ENCODE assay signal across 12 cellular contexts in genomic region chr17:75909812-75910274, GRCh38. TPM values are rescaled to one million over a fixed set of nuclear protein-coding genes. Genes with fewer than 3 reads are reported as not detected.
DNase-seq lines count a peak whose midpoint lies in the region; ATAC-seq and TF ChIP-seq lines count a peak whose summit lies in the region.
"Had no signal": no experiment of that assay in that cellular context is flagged by ENCODE, and none has a peak within 500 bp of the region (broad histone marks: within the 10 kb centered on the region; RNA-seq: fewer than 3 reads in every experiment).

No MANE protein-coding gene starts in this region.

- no peaks in the 10 kb centered on the region for H3K9me3 ChIP-seq in DND-41 (ENCODE audit: insufficient read depth, low read length, severe bottlenecking)
- no peaks in the 10 kb centered on the region for H3K9me3 ChIP-seq in lower lobe of right lung
- no peaks in the 10 kb centered on the region for H3K9me3 ChIP-seq in effector memory CD4-positive, alpha-beta T cell (ENCODE audit: control insufficient read depth, low read length)

- H3K27ac ChIP-seq in DND-41 (ENCODE audit: low read length) (no peak overlapping the region), VCaP (peak overlapping the region; percentile 94), lower lobe of right lung (peak overlapping the region; percentile 64)
- H3K27ac ChIP-seq in effector memory CD4-positive, alpha-beta T cell (ENCODE audit: insufficient read depth, low read length, poor library complexity, severe bottlenecking): no peak overlapping the region
- H3K27ac ChIP-seq: brain microvascular endothelial cell had no signal

- H3K4me3 ChIP-seq in DND-41 (ENCODE audit: low read depth in 1 of 2, low read length in 2 of 2): no peak overlapping the region
- H3K4me3 ChIP-seq in lower lobe of right lung: no peak overlapping the region
- no peak overlapping the region for H3K4me3 ChIP-seq in effector memory CD4-positive, alpha-beta T cell (ENCODE audit: insufficient read depth, low read depth, low read length, poor library complexity, severe bottlenecking)

- H3K4me2 ChIP-seq in DND-41 (ENCODE audit: insufficient read depth, low read length): no peak overlapping the region

- H2AFZ ChIP-seq in DND-41 (ENCODE audit: low read depth, low read length): no peak overlapping the region

- H3K36me3 ChIP-seq in DND-41 (ENCODE audit: insufficient read depth, low read length) (peaks cover 15% of the 10 kb centered on the region), lower lobe of right lung (peaks cover 8% of the 10 kb centered on the region)
- H3K36me3 ChIP-seq in effector memory CD4-positive, alpha-beta T cell (ENCODE audit: control insufficient read depth, insufficient read depth, low read length): no peaks in the 10 kb centered on the region
- H3K36me3 ChIP-seq: brain microvascular endothelial cell had no signal

- intact Hi-C loops in lower lobe of right lung (cut with DNase I): loop anchor here (10.0 kb wide), 1 partner anchor 95 kb away; the partner anchor contains the start of gene CDK3

- DNase-seq in DND-41: peak; percentile 41
- DNase-seq in NCI-H146 treated with DMSO at 0.1 percent for 48 hours (lab: John Stamatoyannopoulos, UW; ENCODE audit: unreplicated experiment): peak; percentile 83
- no peak for DNase-seq in lower lobe of right lung
- no peak for DNase-seq in superior temporal gyrus (ENCODE audit: extremely low spot score)
- DNase-seq in effector CD8-positive, alpha-beta T cell (lab: John Stamatoyannopoulos, UW): no peak
- DNase-seq in effector memory CD4-positive, alpha-beta T cell: no peak
- DNase-seq: activated CD4-positive, alpha-beta T cell treated with anti-CD3 and anti-CD28 coated beads, Interleukin-2, amount 50 U/mL, for 48 hours; brain microvascular endothelial cell; EL; stimulated activated CD4-positive, alpha-beta T cell treated with anti-CD3 and anti-CD28 coated beads, Interleukin-12 subunit alpha, Interleukin-12 subunit beta, amount 100 ng/mL, for 4 hours had no signal

- no peak for TF ChIP-seq CTCF in DND-41 (IDR thresholded peaks at IDR 0.05; ENCODE audit: borderline replicate concordance, extremely low read depth, low read length, poor library complexity, severe bottlenecking)
- TF ChIP-seq CTCF in VCaP (conservative IDR thresholded peaks at IDR 0.05): no peak
- TF ChIP-seq CTCF in lower lobe of right lung (IDR thresholded peaks at IDR 0.05): no peak

- no peaks in the 10 kb centered on the region for H3K27me3 ChIP-seq in DND-41 (ENCODE audit: insufficient read depth, low read length, poor library complexity)
- H3K27me3 ChIP-seq in lower lobe of right lung (ENCODE audit: low read depth): no peaks in the 10 kb centered on the region
- no peaks in the 10 kb centered on the region for H3K27me3 ChIP-seq in effector memory CD4-positive, alpha-beta T cell (replicated peaks; ENCODE audit: control insufficient read depth, insufficient read depth, low read length, poor library complexity, severe bottlenecking)
- H3K27me3 ChIP-seq: brain microvascular endothelial cell had no signal

- ATAC-seq in DND-41 (ENCODE audit: insufficient read depth, low read depth): peak; percentile 16; the same call in 1 of the 3 replicates
- no peak for ATAC-seq in lower lobe of right lung
- ATAC-seq in HG03097 (IDR thresholded peaks at IDR 0.05; ENCODE audit: low FRiP score, unreplicated experiment): no peak

- H3K79me2 ChIP-seq in DND-41 (ENCODE audit: insufficient read depth, low read length): peaks cover 8% of the 10 kb centered on the region

- H3K4me1 ChIP-seq in DND-41 (ENCODE audit: insufficient read depth, low read length) (peaks cover 13% of the 10 kb centered on the region), lower lobe of right lung (peaks cover 43% of the 10 kb centered on the region)
- H3K4me1 ChIP-seq in effector memory CD4-positive, alpha-beta T cell (ENCODE audit: control insufficient read depth, insufficient read depth, low read length, poor library complexity, severe bottlenecking): peaks cover 5% of the 10 kb centered on the region

- H3K9ac ChIP-seq in DND-41 (ENCODE audit: low read depth, low read length): no peak overlapping the region

- no peaks in the 10 kb centered on the region for H4K20me1 ChIP-seq in DND-41 (ENCODE audit: insufficient read depth, low read length)

RNA-seq across cellular contexts. Expression of gene MRPL38, which starts 5.2 kb away (rescaled TPM):
- 68.9 TPM for total RNA-seq in lower lobe of right lung

RNA-seq across cellular contexts. Expression of gene TRIM65, which starts 13.1 kb away (rescaled TPM):
- total RNA-seq in lower lobe of right lung: 32.4 TPM

RNA-seq across cellular contexts. Expression of gene FBF1, which starts 31.0 kb away (rescaled TPM):
- total RNA-seq in lower lobe of right lung: 13.1 TPM

RNA-seq across cellular contexts. Expression of gene TRIM47, which starts 31.5 kb away (rescaled TPM):
- total RNA-seq in lower lobe of right lung: 21.0 TPM

RNA-seq across cellular contexts. Expression of gene WBP2, which starts 54.7 kb away (rescaled TPM):
- total RNA-seq in lower lobe of right lung: 145 TPM

Comparison
In these comparisons a context has a peak if more than half of its experiments do, and no peak if none do; other contexts are left out.
1. DNase-seq: peak in DND-41 (single experiment) and NCI-H146 treated with DMSO at 0.1 percent for 48 hours (single experiment); none in lower lobe of right lung (single experiment), superior temporal gyrus (single experiment), effector CD8-positive, alpha-beta T cell (single experiment) and effector memory CD4-positive, alpha-beta T cell (0 of 3).
2. H3K27ac ChIP-seq: peak in VCaP (single experiment) and lower lobe of right lung (single experiment); none in DND-41 (single experiment) and effector memory CD4-positive, alpha-beta T cell (single experiment).